In genomic region chr1:17438176-17438976, GRCh38 we compare ENCODE assay signal across 8 cellular contexts. TPM values are rescaled to one million over a fixed set of nuclear protein-coding genes. Genes with fewer than 3 reads are reported as not detected.
A peak's percentile ranks its signal among the peaks of the same experiment; 100 is the strongest.
DNase-seq lines count a peak whose midpoint lies in the region; ATAC-seq and TF ChIP-seq lines count a peak whose summit lies in the region.

No MANE protein-coding gene starts in this region.

- no peaks in the 10 kb centered on the region for H3K9me3 ChIP-seq in CD4-positive, CD25-positive, alpha-beta regulatory T cell (ENCODE audit: control insufficient read depth in 2 of 2, low read length in 2 of 2)
- H3K9me3 ChIP-seq in adrenal gland (replicated peaks in 1 of 3) (no peaks in the 10 kb centered on the region), right atrium auricular region (no peaks in the 10 kb centered on the region), psoas muscle (no peaks in the 10 kb centered on the region), aorta (ENCODE audit: control insufficient read depth, low read length) (no peaks in the 10 kb centered on the region)

- H3K9me3 Mint-ChIP-seq in CD4-positive, CD25-positive, alpha-beta regulatory T cell: no peaks in the 10 kb centered on the region

- peaks cover 14% of the 10 kb centered on the region; the same call in 1 of the 2 replicates for H4K20me1 ChIP-seq in KMS-11 (ENCODE audit: insufficient read depth)

- H3K4me2 ChIP-seq in KMS-11: peak overlapping the region; percentile 74

- peak overlapping the region; percentile 95 to 99 (median 98) for H3K4me3 Mint-ChIP-seq in CD4-positive, CD25-positive, alpha-beta regulatory T cell

- peak overlapping the region; percentile 77 for H3K27ac ChIP-seq in CD4-positive, CD25-positive, alpha-beta regulatory T cell (ENCODE audit: insufficient read depth, low read length, poor library complexity, severe bottlenecking)
- H3K27ac ChIP-seq in KMS-11: peak overlapping the region; percentile 86
- H3K27ac ChIP-seq in adrenal gland: peak overlapping the region in 4 of 5 donors; percentile 70 to 96 (median 76)
- peak overlapping the region; percentile 82 to 85 for H3K27ac ChIP-seq in right atrium auricular region
- H3K27ac ChIP-seq in psoas muscle: peak overlapping the region; percentile 84
- H3K27ac ChIP-seq in aorta (ENCODE audit: low read depth in 1 of 2, low read length in 2 of 2): peak overlapping the region in 1 of 2 donors; percentile 58

- no peak for TF ChIP-seq CTCF in KMS-11 (conservative IDR thresholded peaks at IDR 0.05; ENCODE audit: low read depth, low read length)
- TF ChIP-seq CTCF in adrenal gland (IDR thresholded peaks at IDR 0.05): no peak
- TF ChIP-seq CTCF in right atrium auricular region (IDR thresholded peaks at IDR 0.05): no peak
- no peak for TF ChIP-seq CTCF in psoas muscle (IDR thresholded peaks at IDR 0.05)

- H3K36me3 ChIP-seq in CD4-positive, CD25-positive, alpha-beta regulatory T cell (ENCODE audit: control insufficient read depth, insufficient read depth, low read length): peaks cover 3% of the 10 kb centered on the region
- no peaks in the 10 kb centered on the region; the same call in 1 of the 2 replicates for H3K36me3 ChIP-seq in KMS-11 (ENCODE audit: insufficient read depth)
- peaks cover 0 to 8% of the 10 kb centered on the region in 2 donors for H3K36me3 ChIP-seq in adrenal gland (replicated peaks in 1 of 2)
- H3K36me3 ChIP-seq in right atrium auricular region: no peaks in the 10 kb centered on the region
- H3K36me3 ChIP-seq in psoas muscle (ENCODE audit: insufficient read depth in 1 of 2, low read depth in 1 of 2): peaks cover 0 to 20% of the 10 kb centered on the region in 2 donors
- no peaks in the 10 kb centered on the region for H3K36me3 ChIP-seq in aorta (ENCODE audit: control insufficient read depth in 1 of 2, insufficient read depth in 2 of 2, low read length in 1 of 2)

- DNase-seq in CD4-positive, CD25-positive, alpha-beta regulatory T cell: peak; percentile 54 to 79 (median 55)
- peak; percentile 38 to 77 (median 44) for DNase-seq in T-helper 1 cell
- DNase-seq in adrenal gland: peak; percentile 59 to 78 (median 68)
- no peak for DNase-seq in right atrium auricular region (ENCODE audit: low spot score)
- peak; percentile 72 to 74 for DNase-seq in psoas muscle
- peak; percentile 78 to 88 for DNase-seq in aorta

- H3K4me1 ChIP-seq in CD4-positive, CD25-positive, alpha-beta regulatory T cell (ENCODE audit: control insufficient read depth, insufficient read depth, low read length, poor library complexity, severe bottlenecking): peaks cover 40% of the 10 kb centered on the region
- H3K4me1 ChIP-seq in KMS-11 (ENCODE audit: low read depth, poor library complexity, severe bottlenecking): peaks cover 51% of the 10 kb centered on the region
- H3K4me1 ChIP-seq in adrenal gland (replicated peaks in 1 of 2): peaks cover 11 to 21% of the 10 kb centered on the region in 2 donors
- peaks cover 0 to 26% of the 10 kb centered on the region in 2 donors for H3K4me1 ChIP-seq in right atrium auricular region
- H3K4me1 ChIP-seq in psoas muscle: peaks cover 23% of the 10 kb centered on the region
- no peaks in the 10 kb centered on the region for H3K4me1 ChIP-seq in aorta (ENCODE audit: control insufficient read depth in 1 of 2, insufficient read depth in 2 of 2, low read length in 2 of 2)

- H3K27ac Mint-ChIP-seq in CD4-positive, CD25-positive, alpha-beta regulatory T cell: peak overlapping the region; percentile 92 to 97 (median 93)

- H2AFZ ChIP-seq in KMS-11 (ENCODE audit: low read depth): no peak overlapping the region; the same call in 1 of the 2 replicates

- H3K36me3 Mint-ChIP-seq in CD4-positive, CD25-positive, alpha-beta regulatory T cell: peaks cover 4% of the 10 kb centered on the region

- peaks cover 0 to 49% (median 36%) of the 10 kb centered on the region in 4 donors for H3K4me1 Mint-ChIP-seq in CD4-positive, CD25-positive, alpha-beta regulatory T cell

- ATAC-seq in CD4-positive, CD25-positive, alpha-beta regulatory T cell (ENCODE audit: low read depth in 2 of 2): peak; percentile 17 to 26
- ATAC-seq in GM19468 (IDR thresholded peaks at IDR 0.05; ENCODE audit: extremely low read depth, unreplicated experiment) (peak; percentile 6), psoas muscle (peak; percentile 29 to 50 (median 36)), aorta (ENCODE audit: low FRiP score) (peak; percentile 49)

- intact Hi-C loops in adrenal gland (cut with DNase I) (no loop called here), psoas muscle (cut with DNase I) (loop anchor here in 1 of 2 donors (10.0 kb wide), 1 partner anchor 176 kb away; no protein-coding TSS in a partner anchor), aorta (cut with DNase I) (loop anchor here in 1 of 2 donors (10.0 kb wide), 1 partner anchor 226 kb away; no protein-coding TSS in a partner anchor)

- peaks cover 3% of the 10 kb centered on the region for H3K27me3 ChIP-seq in CD4-positive, CD25-positive, alpha-beta regulatory T cell (ENCODE audit: control insufficient read depth, insufficient read depth, low read length)
- H3K27me3 ChIP-seq in KMS-11 (ENCODE audit: insufficient read depth, low read depth) (peaks cover 17% of the 10 kb centered on the region; the same call in 1 of the 2 replicates), adrenal gland (no peaks in the 10 kb centered on the region), right atrium auricular region (no peaks in the 10 kb centered on the region), psoas muscle (ENCODE audit: insufficient read depth in 3 of 3, low read length in 2 of 3) (no peaks in the 10 kb centered on the region), aorta (ENCODE audit: control insufficient read depth in 1 of 2, insufficient read depth in 2 of 2, low read length in 1 of 2) (no peaks in the 10 kb centered on the region)

- H3K79me2 ChIP-seq in KMS-11 (ENCODE audit: insufficient read depth, low read depth): peaks cover 52% of the 10 kb centered on the region

- WGBS in adrenal gland, 4 donors: 0 to 1% (median 0%) methylated on average over 3 to 76 of the region's 81 CpGs
- 0 to 1% (median 0%) methylated on average over 37 to 81 of the region's 81 CpGs for WGBS in psoas muscle, 3 donors
- 0% methylated on average over 50 to 81 of the region's 81 CpGs for WGBS in aorta, 2 donors

- H3K4me3 ChIP-seq in CD4-positive, CD25-positive, alpha-beta regulatory T cell (ENCODE audit: low read depth, low read length): peak overlapping the region; percentile 91
- H3K4me3 ChIP-seq in KMS-11 (IDR thresholded peaks at IDR 0.05; ENCODE audit: insufficient read depth, low read depth, low read length) (no peak overlapping the region), adrenal gland (peak overlapping the region; percentile 18 to 88 (median 73)), right atrium auricular region (peak overlapping the region; percentile 65 to 76), psoas muscle (peak overlapping the region; percentile 93), aorta (ENCODE audit: low read length in 2 of 2) (peak overlapping the region; percentile 84 to 99)

- H3K9ac ChIP-seq in KMS-11: peak overlapping the region; percentile 96

- no peak for TF ChIP-seq POLR2A in adrenal gland (IDR thresholded peaks at IDR 0.05)

- H3K27me3 Mint-ChIP-seq in CD4-positive, CD25-positive, alpha-beta regulatory T cell: peaks cover 27% of the 10 kb centered on the region

RNA-seq across cellular contexts. Expression of gene RCC2, which starts 1.1 kb away (rescaled TPM):
- total RNA-seq in CD4-positive, CD25-positive, alpha-beta regulatory T cell: 36.0 TPM
- polyA plus RNA-seq in CD4-positive, CD25-positive, alpha-beta regulatory T cell: 10 to 100 TPM; 13.1 to 19.4 (median 16.1) TPM
- total RNA-seq in adrenal gland (10 to 100 TPM; 23.5 to 38.3 (median 30.7) TPM), right atrium auricular region (10 to 100 TPM in 1 of 2 donors, 1 to 10 TPM in 1; 9.1 to 11.2 TPM), psoas muscle (10 to 100 TPM in 3 of 4 donors, 1 to 10 TPM in 1; 9.4 to 18.7 (median 12.1) TPM), aorta (10 to 100 TPM; 22.3 to 34.2 TPM)
- polyA plus RNA-seq in adrenal gland (10 to 100 TPM; 19.3 to 30.2 (median 26.7) TPM), psoas muscle (10 to 100 TPM in 1 of 3 donors, 1 to 10 TPM in 2; 6.8 to 12.3 (median 8.3) TPM), aorta (10 to 100 TPM in 1 of 2 donors, 1 to 10 TPM in 1; 7.5 to 11.9 TPM)
